In the genomic region with DNA sequence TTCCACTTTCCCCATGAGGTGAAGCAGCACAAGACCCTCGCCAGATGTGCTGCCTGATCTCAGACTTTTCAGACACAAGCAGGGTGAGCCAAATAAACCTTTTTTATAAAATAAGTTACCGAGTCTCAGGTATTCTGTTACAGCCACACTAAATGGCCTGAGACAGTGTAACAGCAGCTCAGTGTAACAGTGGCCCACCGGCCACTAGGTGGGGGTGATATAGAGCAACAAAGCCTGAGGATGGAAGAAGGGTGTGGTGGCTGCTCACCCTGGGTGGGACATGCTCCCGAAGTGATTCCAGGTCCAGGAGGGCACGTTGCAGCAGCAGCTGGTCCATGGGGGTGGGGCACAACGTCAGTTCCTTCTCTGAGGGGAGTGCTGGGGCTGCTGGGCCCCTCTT, we compare ENCODE assay signal across 1 cellular context.
A peak's percentile ranks its signal among the peaks of the same experiment; 100 is the strongest.
TF ChIP-seq lines count a peak whose summit lies in the region.

No MANE protein-coding gene starts in this region.

TF ChIP-seq in H1, 55 proteins besides CTCF, POLR2A, EP300 and RAD21:
- TF ChIP-seq POLR2AphosphoS5 (IDR thresholded peaks at IDR 0.05; ENCODE audit: low read depth, low read length) (0 out of 2 replicates have a peak, but pooled peaks have one; percentile 21), SIN3A (conservative IDR thresholded peaks at IDR 0.05 in 1 of 2, IDR thresholded peaks at IDR 0.05 in 1 of 2; ENCODE audit: low read depth in 1 of 2, low read length in 2 of 2) (peak; percentile 19 to 22; a peak in 1 of 4 replicates), ASH2L (IDR thresholded peaks at IDR 0.05; ENCODE audit: low read length) (no peak)
- TF ChIP-seq, protein P1, sequence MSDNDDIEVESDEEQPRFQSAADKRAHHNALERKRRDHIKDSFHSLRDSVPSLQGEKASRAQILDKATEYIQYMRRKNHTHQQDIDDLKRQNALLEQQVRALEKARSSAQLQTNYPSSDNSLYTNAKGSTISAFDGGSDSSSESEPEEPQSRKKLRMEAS (IDR thresholded peaks at IDR 0.05): peak; percentile 47; the same call in 1 of the 2 replicates
